36 cellular contexts compared by ENCODE assay signal in the genomic region with DNA sequence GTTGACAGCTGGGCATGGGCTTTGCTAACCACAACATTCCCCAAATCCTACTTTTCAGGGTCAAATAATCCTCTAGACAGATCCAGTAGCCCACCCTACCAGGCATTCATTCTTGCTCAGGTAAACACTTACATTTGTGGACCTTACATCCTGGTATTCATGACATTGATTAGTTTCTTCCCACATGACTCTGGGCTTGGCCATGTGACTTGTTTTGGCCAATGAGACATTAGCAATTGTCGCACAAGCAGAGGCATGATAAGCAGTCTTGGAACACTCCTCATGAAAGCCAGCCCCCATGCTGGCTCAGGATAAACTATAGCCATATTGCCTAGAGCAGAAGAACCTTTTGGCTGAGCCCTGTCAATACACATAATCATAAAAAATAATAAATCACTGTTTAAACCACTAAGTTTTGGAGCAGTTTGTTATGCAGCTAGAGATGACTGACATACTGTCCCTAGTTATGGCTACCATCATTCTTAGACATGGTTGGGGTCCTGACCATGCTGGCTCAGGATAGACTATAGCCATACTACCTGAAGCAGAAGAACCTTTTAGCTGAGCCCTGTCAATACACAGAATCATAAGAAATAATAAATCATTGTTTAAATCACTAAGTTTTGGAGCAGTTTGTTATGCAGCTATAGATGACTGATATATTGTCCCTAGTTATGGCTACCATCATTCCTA. TPM values are rescaled to one million over a fixed set of nuclear protein-coding genes. Genes with fewer than 3 reads are reported as not detected.
"Had no signal": no experiment of that assay in that cellular context is flagged by ENCODE, and none has a peak within 500 bp of the region (broad histone marks: within the 10 kb centered on the region; RNA-seq: fewer than 3 reads in every experiment).

No MANE protein-coding gene starts in this region.

- H3K27me3 ChIP-seq: adrenal gland, body of pancreas, brain microvascular endothelial cell, breast epithelium had no signal

- ATAC-seq: activated CD8-positive, alpha-beta T cell treated with anti-CD3 and anti-CD28 coated beads for 36 hours; activated naive CD4-positive, alpha-beta T cell treated with anti-CD3 and anti-CD28 coated beads, Interleukin-2, amount 50 U/mL, for 72 hours; activated T-cell treated with anti-CD3 and anti-CD28 coated beads, Interleukin-2, amount 50 U/mL, for 4 hours; activated T-cell treated with anti-CD3 and anti-CD28 coated beads, Interleukin-2, amount 50 U/mL, for 72 hours; activated T-helper 17 cell treated with anti-CD3 and anti-CD28 coated beads, Interleukin-2, amount 50 U/mL, for 72 hours; body of pancreas had no signal

- H3K9me3 Mint-ChIP-seq: activated B cell treated with CpG ODN at 0.5 μM for 24 hours; activated naive CD8-positive, alpha-beta T cell treated with anti-CD3 and anti-CD28 coated beads for 36 hours; activated T-helper 1 cell treated with anti-CD3 and anti-CD28 coated beads, Interleukin-12 subunit alpha, Interleukin-12 subunit beta, Interleukin-2, Interleukin-4 antibody, amounts not matched to agents 30 ng/mL and 10 ng/mL and 1 ng/mL, durations not matched to agents 14 hours and 24 hours and 36 hours had no signal

- H3K4me1 Mint-ChIP-seq: activated B cell treated with CpG ODN at 0.5 μM for 24 hours; activated CD4-positive, alpha-beta T cell treated with anti-CD3 and anti-CD28 coated beads, Interleukin-2, amount 10 ng/mL, durations not matched to agents 24 days and 14 days; activated naive CD8-positive, alpha-beta T cell treated with anti-CD3 and anti-CD28 coated beads for 36 hours; activated T-helper 17 cell treated with anti-CD3 and anti-CD28 coated beads, Interleukin-2, amount 50 U/mL, for 72 hours had no signal

- H3K36me3 Mint-ChIP-seq: activated CD4-positive, alpha-beta memory T cell treated with anti-CD3 and anti-CD28 coated beads for 36 hours; activated naive CD8-positive, alpha-beta T cell treated with anti-CD3 and anti-CD28 coated beads for 36 hours had no signal

- H3K36me3 ChIP-seq: adrenal gland, brain microvascular endothelial cell, breast epithelium had no signal

- H3K27ac Mint-ChIP-seq: activated B cell treated with CpG ODN at 0.5 μM for 24 hours; activated CD4-positive, alpha-beta memory T cell treated with anti-CD3 and anti-CD28 coated beads for 36 hours; activated CD4-positive, alpha-beta T cell treated with anti-CD3 and anti-CD28 coated beads, Interleukin-2, amount 10 ng/mL, durations not matched to agents 24 days and 14 days; activated CD8-positive, alpha-beta T cell treated with anti-CD3 and anti-CD28 coated beads for 36 hours; activated naive CD4-positive, alpha-beta T cell treated with anti-CD3 and anti-CD28 coated beads for 36 hours; activated naive CD4-positive, alpha-beta T cell treated with anti-CD3 and anti-CD28 coated beads, Interleukin-2, amount 50 U/mL, for 72 hours; activated naive CD8-positive, alpha-beta T cell treated with anti-CD3 and anti-CD28 coated beads for 36 hours; activated T-cell treated with anti-CD3 and anti-CD28 coated beads, Interleukin-2, amount 50 U/mL, for 72 hours; activated T-helper 1 cell treated with anti-CD3 and anti-CD28 coated beads, Interleukin-12 subunit alpha, Interleukin-12 subunit beta, Interleukin-2, Interleukin-4 antibody, amounts not matched to agents 30 ng/mL and 10 ng/mL and 1 ng/mL, durations not matched to agents 14 hours and 24 hours and 36 hours; activated T-helper 17 cell treated with anti-CD3 and anti-CD28 coated beads, Interleukin-2, amount 50 U/mL, for 72 hours; T-helper 1 cell treated with Interleukin-12 subunit alpha and Interleukin-12 subunit beta and Interleukin-4 antibody, amounts not matched to agents 30 μg/mL and 1 μg/mL, for 36 hours; T-helper 2 cell treated with Interferon-gamma antibody and Interleukin-4, amounts not matched to agents 5 μg/mL and 100 μg/mL, for 36 hours had no signal

- H3K4me1 ChIP-seq: adrenal gland, body of pancreas, breast epithelium had no signal

- H3K4me3 ChIP-seq: adrenal gland, body of pancreas, breast epithelium had no signal

- DNase-seq: activated B cell treated with CpG ODN at 0.5 μM for 24 hours; activated CD4-positive, alpha-beta memory T cell treated with anti-CD3 and anti-CD28 coated beads for 36 hours; activated CD4-positive, alpha-beta T cell treated with anti-CD3 and anti-CD28 coated beads for 4 hours; activated CD4-positive, alpha-beta T cell treated with anti-CD3 and anti-CD28 coated beads, Interleukin-2, amount 10 ng/mL, durations not matched to agents 24 days and 14 days; activated CD4-positive, alpha-beta T cell treated with anti-CD3 and anti-CD28 coated beads, Interleukin-2, amount 50 U/mL, for 1 hour; activated CD4-positive, alpha-beta T cell treated with anti-CD3 and anti-CD28 coated beads, Interleukin-2, amount 50 U/mL, for 4 hours; activated CD4-positive, CD25-positive, alpha-beta regulatory T cell treated with anti-CD3 and anti-CD28 coated beads, Interleukin-2, amount 50 U/mL, for 72 hours; activated CD8-positive, alpha-beta memory T cell treated with anti-CD3 and anti-CD28 coated beads, Interleukin-2, amount 50 U/mL, for 4 hours; activated CD8-positive, alpha-beta T cell treated with anti-CD3 and anti-CD28 coated beads for 36 hours; activated effector memory CD4-positive, alpha-beta T cell treated with anti-CD3 and anti-CD28 coated beads, Interleukin-2, amount 50 U/mL, for 16 hours; activated gamma-delta T cell treated with Interleukin-2 at 50 U/mL for 16 hours; activated naive CD4-positive, alpha-beta T cell; activated naive CD4-positive, alpha-beta T cell treated with anti-CD3 and anti-CD28 coated beads for 36 hours; activated naive CD4-positive, alpha-beta T cell treated with anti-CD3 and anti-CD28 coated beads, Interleukin-2, amount 50 U/mL, for 16 hours; activated naive CD8-positive, alpha-beta T cell treated with anti-CD3 and anti-CD28 coated beads for 36 hours; activated T-cell treated with anti-CD3 and anti-CD28 coated beads for 4 hours; activated T-cell treated with anti-CD3 and anti-CD28 coated beads, Interleukin-2, amount 50 U/mL, for 1 hour; activated T-cell treated with anti-CD3 and anti-CD28 coated beads, Interleukin-2, amount 50 U/mL, for 4 hours; activated T-cell treated with anti-CD3 and anti-CD28 coated beads, Interleukin-2, amount 50 U/mL, for 72 hours; adrenal gland; amniotic stem cell; aorta; body of pancreas; brain microvascular endothelial cell; central memory CD4-positive, alpha-beta T cell; T-helper 1 cell; T-helper 2 cell; T-helper 9 cell had no signal

- H3K9me3 ChIP-seq: adrenal gland had no signal

- H3K4me3 Mint-ChIP-seq: activated B cell treated with CpG ODN at 0.5 μM for 24 hours; activated CD4-positive, alpha-beta memory T cell treated with anti-CD3 and anti-CD28 coated beads for 36 hours; activated CD4-positive, alpha-beta T cell treated with anti-CD3 and anti-CD28 coated beads, Interleukin-2, amount 10 ng/mL, durations not matched to agents 24 days and 14 days; activated CD8-positive, alpha-beta T cell treated with anti-CD3 and anti-CD28 coated beads for 36 hours; activated naive CD4-positive, alpha-beta T cell treated with anti-CD3 and anti-CD28 coated beads for 36 hours; activated naive CD8-positive, alpha-beta T cell treated with anti-CD3 and anti-CD28 coated beads for 36 hours; activated T-cell treated with anti-CD3 and anti-CD28 coated beads, Interleukin-2, amount 50 U/mL, for 4 hours; activated T-cell treated with anti-CD3 and anti-CD28 coated beads, Interleukin-2, amount 50 U/mL, for 72 hours; activated T-helper 1 cell treated with anti-CD3 and anti-CD28 coated beads, Interleukin-12 subunit alpha, Interleukin-12 subunit beta, Interleukin-2, Interleukin-4 antibody, amounts not matched to agents 30 ng/mL and 10 ng/mL and 1 ng/mL, durations not matched to agents 14 hours and 24 hours and 36 hours; activated T-helper 17 cell treated with anti-CD3 and anti-CD28 coated beads, Interleukin-2, amount 50 U/mL, for 72 hours; T-helper 1 cell treated with Interleukin-12 subunit alpha and Interleukin-12 subunit beta and Interleukin-4 antibody, amounts not matched to agents 30 μg/mL and 1 μg/mL, for 36 hours; T-helper 2 cell treated with Interferon-gamma antibody and Interleukin-4, amounts not matched to agents 5 μg/mL and 100 μg/mL, for 36 hours had no signal

- H3K27ac ChIP-seq: adrenal gland, body of pancreas, brain microvascular endothelial cell, breast epithelium, VCaP had no signal

RNA-seq across cellular contexts. Expression of a gene that starts 6.3 kb away (rescaled TPM):
- total RNA-seq: activated B cell treated with CpG ODN at 0.5 μM for 24 hours; activated CD4-positive, alpha-beta memory T cell treated with anti-CD3 and anti-CD28 coated beads for 36 hours; activated CD4-positive, alpha-beta T cell treated with anti-CD3 and anti-CD28 coated beads, Interleukin-2, amount 10 ng/mL, durations not matched to agents 24 days and 14 days; activated CD8-positive, alpha-beta memory T cell treated with anti-CD3 and anti-CD28 coated beads for 36 hours; activated CD8-positive, alpha-beta T cell treated with anti-CD3 and anti-CD28 coated beads for 36 hours; activated naive CD4-positive, alpha-beta T cell treated with anti-CD3 and anti-CD28 coated beads for 36 hours; activated naive CD4-positive, alpha-beta T cell treated with anti-CD3 and anti-CD28 coated beads, Interleukin-2, amount 50 U/mL, for 72 hours; activated naive CD8-positive, alpha-beta T cell treated with anti-CD3 and anti-CD28 coated beads for 36 hours; activated T-cell treated with anti-CD3 and anti-CD28 coated beads, Interleukin-2, amount 50 U/mL, for 4 hours; activated T-cell treated with anti-CD3 and anti-CD28 coated beads, Interleukin-2, amount 50 U/mL, for 72 hours; activated T-helper 1 cell treated with anti-CD3 and anti-CD28 coated beads, Interleukin-12 subunit alpha, Interleukin-12 subunit beta, Interleukin-2, Interleukin-4 antibody, amounts not matched to agents 30 ng/mL and 10 ng/mL and 1 ng/mL, durations not matched to agents 14 hours and 24 hours and 36 hours; activated T-helper 17 cell treated with anti-CD3 and anti-CD28 coated beads, Interleukin-2, amount 50 U/mL, for 72 hours had no signal
